1 cellular context compared by ENCODE assay signal in the genomic region with DNA sequence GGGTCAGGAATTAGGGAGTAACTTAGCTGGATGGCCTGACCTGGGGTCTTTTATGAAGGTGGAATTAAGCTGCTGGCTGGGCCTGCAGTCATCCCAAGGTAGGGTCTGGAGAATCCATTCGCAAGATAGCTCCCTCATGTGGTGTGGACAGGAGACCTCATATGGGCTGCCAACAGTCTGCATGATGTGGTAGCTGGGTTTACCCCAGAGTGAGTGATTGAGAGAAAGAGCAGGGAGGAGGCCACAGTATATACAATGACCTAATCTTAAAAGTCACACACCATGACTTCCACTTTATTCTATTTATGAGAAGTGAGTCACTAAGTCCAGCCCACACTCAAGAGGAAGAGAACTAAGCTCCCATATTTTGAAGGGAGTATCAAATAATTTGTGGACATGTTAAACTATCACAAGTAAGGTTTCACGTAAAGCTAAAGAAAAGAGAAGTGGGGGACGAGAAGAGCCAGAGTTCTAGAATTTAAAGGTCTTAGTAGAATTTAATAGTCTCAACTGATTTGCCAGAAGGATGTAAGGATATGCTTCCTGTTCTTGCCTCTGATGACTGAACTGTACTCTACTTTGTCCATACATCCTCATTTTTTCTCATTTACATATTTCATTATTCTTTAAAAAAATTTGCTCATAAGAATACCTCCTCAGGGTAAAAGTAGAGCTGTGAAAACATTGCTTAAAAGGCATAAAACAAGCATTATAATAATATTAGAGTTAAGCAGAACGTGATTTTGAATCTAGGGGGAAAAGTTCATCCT.
TF ChIP-seq lines count a peak whose summit lies in the region.

No MANE protein-coding gene starts in this region.

TF ChIP-seq in HCT116, 20 proteins besides CTCF, POLR2A, EP300 and RAD21 (continued from another document):
- TF ChIP-seq, protein P1, sequence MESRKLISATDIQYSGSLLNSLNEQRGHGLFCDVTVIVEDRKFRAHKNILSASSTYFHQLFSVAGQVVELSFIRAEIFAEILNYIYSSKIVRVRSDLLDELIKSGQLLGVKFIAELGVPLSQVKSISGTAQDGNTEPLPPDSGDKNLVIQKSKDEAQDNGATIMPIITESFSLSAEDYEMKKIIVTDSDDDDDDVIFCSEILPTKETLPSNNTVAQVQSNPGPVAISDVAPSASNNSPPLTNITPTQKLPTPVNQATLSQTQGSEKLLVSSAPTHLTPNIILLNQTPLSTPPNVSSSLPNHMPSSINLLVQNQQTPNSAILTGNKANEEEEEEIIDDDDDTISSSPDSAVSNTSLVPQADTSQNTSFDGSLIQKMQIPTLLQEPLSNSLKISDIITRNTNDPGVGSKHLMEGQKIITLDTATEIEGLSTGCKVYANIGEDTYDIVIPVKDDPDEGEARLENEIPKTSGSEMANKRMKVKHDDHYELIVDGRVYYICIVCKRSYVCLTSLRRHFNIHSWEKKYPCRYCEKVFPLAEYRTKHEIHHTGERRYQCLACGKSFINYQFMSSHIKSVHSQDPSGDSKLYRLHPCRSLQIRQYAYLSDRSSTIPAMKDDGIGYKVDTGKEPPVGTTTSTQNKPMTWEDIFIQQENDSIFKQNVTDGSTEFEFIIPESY (IDR thresholded peaks at IDR 0.05; ENCODE audit: extremely low read depth, insufficient replicate concordance, low read length) = no peak
- no peak for TF ChIP-seq ZFX (IDR thresholded peaks at IDR 0.05)
- no peak for TF ChIP-seq ELF1 (IDR thresholded peaks at IDR 0.05; ENCODE audit: borderline replicate concordance, low read depth)
- no peak for TF ChIP-seq ZNF274 (IDR thresholded peaks at IDR 0.05; ENCODE audit: low read depth, low read length)
- TF ChIP-seq YY1 (IDR thresholded peaks at IDR 0.05; ENCODE audit: extremely low read depth, insufficient replicate concordance, low read depth, low read length) = no peak
